ENCODE assay signal across 9 cellular contexts in the genomic region with DNA sequence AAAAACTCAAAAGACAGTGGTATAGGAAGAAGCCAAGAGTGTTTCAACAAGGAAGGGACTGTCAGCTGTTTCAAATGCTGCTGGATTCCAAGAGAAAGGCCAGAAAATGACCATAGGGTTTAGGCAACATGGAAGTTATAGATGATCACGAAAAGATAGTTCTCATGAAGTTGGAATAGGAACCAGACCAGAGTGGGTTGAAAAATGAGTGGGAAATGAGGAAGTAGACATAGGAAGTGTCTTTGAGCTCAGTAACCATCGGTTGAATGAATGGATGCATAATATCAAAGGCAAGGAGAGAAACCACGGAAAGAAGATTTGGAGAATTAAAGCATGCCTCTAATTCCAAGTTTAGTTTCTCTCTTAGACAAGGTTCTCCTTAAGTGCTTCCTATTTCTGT. TPM values are rescaled to one million over a fixed set of nuclear protein-coding genes. Genes with fewer than 3 reads are reported as not detected.
DNase-seq lines count a peak whose midpoint lies in the region; ATAC-seq lines count a peak whose summit lies in the region.
"Had no signal": no experiment of that assay in that cellular context is flagged by ENCODE, and none has a peak within 500 bp of the region (broad histone marks: within the 10 kb centered on the region; RNA-seq: fewer than 3 reads in every experiment).

No MANE protein-coding gene starts in this region.

- H3K4me2 ChIP-seq in trophoblast cell (ENCODE audit: low read length), result peak overlapping the region; percentile 84

- no peak overlapping the region for H3K27ac ChIP-seq in trophoblast cell (ENCODE audit: low read depth, low read length)

- H2BK5ac ChIP-seq in trophoblast cell (ENCODE audit: low read depth, low read length, poor library complexity), result no peak overlapping the region

- H3K27ac Mint-ChIP-seq in activated CD4-positive, alpha-beta T cell treated with anti-CD3 and anti-CD28 coated beads, Interleukin-2, amount 10 ng/mL, durations not matched to agents 24 days and 14 days, result peak overlapping the region; percentile 88
- H3K27ac Mint-ChIP-seq in activated CD8-positive, alpha-beta T cell treated with anti-CD3 and anti-CD28 coated beads, Interleukin-2, amount 10 ng/mL, durations not matched to agents 7 days and 5 days, result peak overlapping the region; percentile 85

- H3K4me1 ChIP-seq in trophoblast cell (ENCODE audit: control insufficient read depth in 1 of 2, insufficient read depth in 2 of 2, low read length in 2 of 2), result peaks cover 3 to 4% of the 10 kb centered on the region in 2 experiments

- no peak overlapping the region for H4K12ac ChIP-seq in trophoblast cell (ENCODE audit: low read depth, low read length)

- H2AFZ ChIP-seq in trophoblast cell (ENCODE audit: insufficient read depth, low read length, poor library complexity), result no peak overlapping the region

- ATAC-seq in activated CD8-positive, alpha-beta T cell treated with anti-CD3 and anti-CD28 coated beads, Interleukin-2, amount 10 ng/mL, durations not matched to agents 7 days and 5 days, result no peak
- no peak for ATAC-seq in HG03354 (IDR thresholded peaks at IDR 0.05; ENCODE audit: poor library complexity, severe bottlenecking, unreplicated experiment)

- no peaks in the 10 kb centered on the region for H3K27me3 ChIP-seq in trophoblast cell (ENCODE audit: insufficient read depth, low read length)

- no peak overlapping the region for H3K9ac ChIP-seq in trophoblast cell (ENCODE audit: low read length)

- H3K18ac ChIP-seq in trophoblast cell (ENCODE audit: low read length), result no peak overlapping the region

- peak overlapping the region; percentile 91 for H3K4me3 Mint-ChIP-seq in activated CD4-positive, alpha-beta T cell treated with anti-CD3 and anti-CD28 coated beads, Interleukin-2, amount 10 ng/mL, durations not matched to agents 24 days and 14 days
- H3K4me3 Mint-ChIP-seq in activated CD8-positive, alpha-beta T cell treated with anti-CD3 and anti-CD28 coated beads, Interleukin-2, amount 10 ng/mL, durations not matched to agents 7 days and 5 days, result peak overlapping the region; percentile 92

- no peak overlapping the region for H3K4ac ChIP-seq in trophoblast cell (ENCODE audit: low read depth, low read length)

- H3K9me3 Mint-ChIP-seq in activated CD4-positive, alpha-beta T cell treated with anti-CD3 and anti-CD28 coated beads, Interleukin-2, amount 10 ng/mL, durations not matched to agents 24 days and 14 days, result no peaks in the 10 kb centered on the region
- no peaks in the 10 kb centered on the region for H3K9me3 Mint-ChIP-seq in activated CD8-positive, alpha-beta T cell treated with anti-CD3 and anti-CD28 coated beads, Interleukin-2, amount 10 ng/mL, durations not matched to agents 7 days and 5 days (ENCODE audit: insufficient read depth)

- DNase-seq in activated CD4-positive, alpha-beta T cell treated with anti-CD3 and anti-CD28 coated beads, Interleukin-2, amount 10 ng/mL, durations not matched to agents 24 days and 14 days, result no peak
- no peak for DNase-seq in activated CD4-positive, alpha-beta T cell treated with anti-CD3 and anti-CD28 coated beads, Interleukin-2, amount 50 U/mL, for 1 hour
- peak; percentile 71 to 75 for DNase-seq in Kasumi-1 (lab: John Stamatoyannopoulos, UW)
- no peak for DNase-seq in activated CD8-positive, alpha-beta T cell treated with anti-CD3 and anti-CD28 coated beads, Interleukin-2, amount 10 ng/mL, durations not matched to agents 7 days and 5 days
- no peak for DNase-seq in trophoblast cell
- DNase-seq in amniotic stem cell (lab: John Stamatoyannopoulos, UW), result no peak
- no peak for DNase-seq in HT-29 (ENCODE audit: low spot score)
- DNase-seq: NCI-H1105 had no signal

- peaks cover 3% of the 10 kb centered on the region in 2 experiments for H3K36me3 ChIP-seq in trophoblast cell (ENCODE audit: control insufficient read depth in 1 of 2, insufficient read depth in 2 of 2, low read length in 2 of 2)

- no peak overlapping the region for H3K23ac ChIP-seq in trophoblast cell (ENCODE audit: low read length)

- peaks cover 9% of the 10 kb centered on the region for H3K79me2 ChIP-seq in trophoblast cell (ENCODE audit: control insufficient read depth, insufficient read depth, low read length, poor library complexity)

- H4K8ac ChIP-seq in trophoblast cell (ENCODE audit: low read depth, low read length), result no peak overlapping the region

- no peak overlapping the region for H4K91ac ChIP-seq in trophoblast cell (ENCODE audit: low read depth, low read length)

- POLR2A ChIA-PET in activated CD8-positive, alpha-beta T cell treated with anti-CD3 and anti-CD28 coated beads, Interleukin-2, amount 10 ng/mL, durations not matched to agents 7 days and 5 days (lab: Charles Lee), result interaction anchor here (0.8 to 3.4 kb wide), 4 partner anchors 10 to 31 kb away, joined by 3 to 51 read pairs (median 14); a partner anchor contains a TSS

- peaks cover 55% of the 10 kb centered on the region for H3K4me1 Mint-ChIP-seq in activated CD4-positive, alpha-beta T cell treated with anti-CD3 and anti-CD28 coated beads, Interleukin-2, amount 10 ng/mL, durations not matched to agents 24 days and 14 days
- H3K4me1 Mint-ChIP-seq in activated CD8-positive, alpha-beta T cell treated with anti-CD3 and anti-CD28 coated beads, Interleukin-2, amount 10 ng/mL, durations not matched to agents 7 days and 5 days (ENCODE audit: low read depth), result peaks cover 68% of the 10 kb centered on the region

- H3K4me3 ChIP-seq in trophoblast cell (ENCODE audit: low read depth, low read length), result no peak overlapping the region

- no peaks in the 10 kb centered on the region for H3K27me3 Mint-ChIP-seq in activated CD4-positive, alpha-beta T cell treated with anti-CD3 and anti-CD28 coated beads, Interleukin-2, amount 10 ng/mL, durations not matched to agents 24 days and 14 days
- no peaks in the 10 kb centered on the region for H3K27me3 Mint-ChIP-seq in activated CD8-positive, alpha-beta T cell treated with anti-CD3 and anti-CD28 coated beads, Interleukin-2, amount 10 ng/mL, durations not matched to agents 7 days and 5 days (ENCODE audit: low read depth)

- intact Hi-C loops in activated CD4-positive, alpha-beta T cell treated with anti-CD3 and anti-CD28 coated beads, Interleukin-2, amount 10 ng/mL, durations not matched to agents 24 days and 14 days (cut with micrococcal nuclease), result loop anchor here (1.0 to 5.0 kb wide), 2 partner anchors 32 to 70 kb away; a partner anchor contains a TSS

- WGBS in trophoblast cell (ENCODE audit: extremely low coverage, insufficient coverage, insufficient read length), result no CpG with 5 or more reads among the region's 3 CpGs

- H3K36me3 Mint-ChIP-seq in activated CD4-positive, alpha-beta T cell treated with anti-CD3 and anti-CD28 coated beads, Interleukin-2, amount 10 ng/mL, durations not matched to agents 24 days and 14 days (ENCODE audit: low read depth), result peaks cover 30% of the 10 kb centered on the region
- H3K36me3 Mint-ChIP-seq in activated CD8-positive, alpha-beta T cell treated with anti-CD3 and anti-CD28 coated beads, Interleukin-2, amount 10 ng/mL, durations not matched to agents 7 days and 5 days (ENCODE audit: low read depth), result peaks cover 46% of the 10 kb centered on the region

- CTCF ChIA-PET in activated CD8-positive, alpha-beta T cell treated with anti-CD3 and anti-CD28 coated beads, Interleukin-2, amount 10 ng/mL, durations not matched to agents 7 days and 5 days (lab: Charles Lee), result interaction anchor here (0.8 to 4.0 kb wide), 6 partner anchors 11 to 217 kb away, joined by 3 to 23 read pairs (median 4); a partner anchor contains a TSS

- H2AK5ac ChIP-seq in trophoblast cell (ENCODE audit: low read length), result no peak overlapping the region

- H3K9me3 ChIP-seq in trophoblast cell (ENCODE audit: insufficient read depth, low read depth, low read length), result no peaks in the 10 kb centered on the region

- no peak overlapping the region for H2BK12ac ChIP-seq in trophoblast cell (ENCODE audit: low read length)

- H3K79me1 ChIP-seq in trophoblast cell (ENCODE audit: low read length), result peaks cover 5% of the 10 kb centered on the region

- H2BK120ac ChIP-seq in trophoblast cell (ENCODE audit: insufficient read depth, low read length, poor library complexity), result no peak overlapping the region

- H3K14ac ChIP-seq in trophoblast cell (ENCODE audit: low read length), result no peak overlapping the region

RNA-seq across cellular contexts. Expression of a gene that starts 1.3 kb away (rescaled TPM):
- 59.0 and 62.2 TPM in 2 replicates for total RNA-seq in activated CD4-positive, alpha-beta T cell treated with anti-CD3 and anti-CD28 coated beads, Interleukin-2, amount 10 ng/mL, durations not matched to agents 24 days and 14 days
- total RNA-seq in activated CD8-positive, alpha-beta T cell treated with anti-CD3 and anti-CD28 coated beads, Interleukin-2, amount 10 ng/mL, durations not matched to agents 7 days and 5 days, result 100 to 1,000 TPM in 1 of 2 experiments, 10 to 100 TPM in 1; 87.3 to 101 TPM
- 22.8 and 23.0 TPM in 2 replicates for polyA plus RNA-seq in trophoblast cell (2013)
- 24.5 and 28.6 TPM in 2 replicates for total RNA-seq in HT-29 (2014; rRNA removed; shearing (Covaris generic))

RNA-seq across cellular contexts. Expression of a gene that starts 11.8 kb away (rescaled TPM):
- total RNA-seq in activated CD4-positive, alpha-beta T cell treated with anti-CD3 and anti-CD28 coated beads, Interleukin-2, amount 10 ng/mL, durations not matched to agents 24 days and 14 days, result 51.4 and 53.9 TPM in 2 replicates
- 10 to 100 TPM; 43.4 to 43.5 TPM for total RNA-seq in activated CD8-positive, alpha-beta T cell treated with anti-CD3 and anti-CD28 coated beads, Interleukin-2, amount 10 ng/mL, durations not matched to agents 7 days and 5 days
- polyA plus RNA-seq in trophoblast cell (2013), result 1.4 and 1.5 TPM in 2 replicates
- total RNA-seq in HT-29 (2014; rRNA removed; shearing (Covaris generic)), result not detected in 2 replicates

RNA-seq across cellular contexts. Expression of a gene that starts 31.5 kb away (rescaled TPM):
- 197 and 203 TPM in 2 replicates for total RNA-seq in activated CD4-positive, alpha-beta T cell treated with anti-CD3 and anti-CD28 coated beads, Interleukin-2, amount 10 ng/mL, durations not matched to agents 24 days and 14 days
- 100 to 1,000 TPM; 177 to 181 TPM for total RNA-seq in activated CD8-positive, alpha-beta T cell treated with anti-CD3 and anti-CD28 coated beads, Interleukin-2, amount 10 ng/mL, durations not matched to agents 7 days and 5 days
- 75.8 and 76.3 TPM in 2 replicates for polyA plus RNA-seq in trophoblast cell (2013)
- total RNA-seq in HT-29 (2014; rRNA removed; shearing (Covaris generic)), result 82.2 and 86.3 TPM in 2 replicates

Comparison
In these comparisons a context has a peak if more than half of its experiments do, and no peak if none do; other contexts are left out.
1. DNase-seq: peak in Kasumi-1 (2 of 2); none in activated CD4-positive, alpha-beta T cell treated with anti-CD3 and anti-CD28 coated beads, Interleukin-2, amount 10 ng/mL, durations not matched to agents 24 days and 14 days (single experiment), activated CD4-positive, alpha-beta T cell treated with anti-CD3 and anti-CD28 coated beads, Interleukin-2, amount 50 U/mL, for 1 hour (single experiment), activated CD8-positive, alpha-beta T cell treated with anti-CD3 and anti-CD28 coated beads, Interleukin-2, amount 10 ng/mL, durations not matched to agents 7 days and 5 days (single experiment), trophoblast cell (0 of 2), amniotic stem cell (single experiment) and HT-29 (single experiment).
2. RNA of a gene that starts 11.8 kb away (total RNA-seq): 51.4 to 53.9 TPM in activated CD4-positive, alpha-beta T cell treated with anti-CD3 and anti-CD28 coated beads, Interleukin-2, amount 10 ng/mL, durations not matched to agents 24 days and 14 days and 43.4 to 43.5 TPM in activated CD8-positive, alpha-beta T cell treated with anti-CD3 and anti-CD28 coated beads, Interleukin-2, amount 10 ng/mL, durations not matched to agents 7 days and 5 days; not detected in HT-29; every median in the first group is over 10 times any median in the second.